Comparison of ENCODE assay signal across 7 cellular contexts in genomic region chr19:41364546-41365391, GRCh38. TPM values are rescaled to one million over a fixed set of nuclear protein-coding genes. Genes with fewer than 3 reads are reported as not detected.
A peak's percentile ranks its signal among the peaks of the same experiment; 100 is the strongest.
DNase-seq lines count a peak whose midpoint lies in the region; ATAC-seq and TF ChIP-seq lines count a peak whose summit lies in the region.

No MANE protein-coding gene starts in this region.

- DNase-seq in SKM-1 (lab: John Stamatoyannopoulos, UW; ENCODE audit: unreplicated experiment) (peak; percentile 82), fibroblast of pulmonary artery (ENCODE audit: low read depth) (no peak), gastrocnemius medialis (no peak), globus pallidus (ENCODE audit: low spot score) (no peak), AG20443 (ENCODE audit: low spot score) (no peak)

- H3K9me3 ChIP-seq in HEK293 (ENCODE audit: control insufficient read depth, insufficient read depth, low read depth, low read length) (no peaks in the 10 kb centered on the region), gastrocnemius medialis (no peaks in the 10 kb centered on the region)

- TF ChIP-seq CTCF in HEK293 (tag by site-specific recombination; IDR thresholded peaks at IDR 0.05) = no peak
- TF ChIP-seq CTCF in fibroblast of pulmonary artery (IDR thresholded peaks at IDR 0.05; ENCODE audit: low read length, missing control alignments) = no peak
- TF ChIP-seq CTCF in gastrocnemius medialis (IDR thresholded peaks at IDR 0.05 in 4 of 5, conservative IDR thresholded peaks at IDR 0.05 in 1 of 5) = no peak

- no peaks in the 10 kb centered on the region for H3K27me3 ChIP-seq in gastrocnemius medialis

- in situ Hi-C loops in gastrocnemius medialis (cut with MboI; ENCODE audit: low sequenced_read_pairs in 4 of 4) = no loop called here

- intact Hi-C loops in gastrocnemius medialis (cut with DNase I; ENCODE audit: low total_unique reads) = loop anchor here (1.0 to 5.0 kb wide), 2 partner anchors 33 to 102 kb away; partner anchors contain the start of genes BCKDHA, EXOSC5 and HNRNPUL1

- ATAC-seq in gastrocnemius medialis (no peak), HG02884 (IDR thresholded peaks at IDR 0.05; ENCODE audit: unreplicated experiment) (no peak)

- CTCF ChIA-PET in HEK293 (lab: Yijun Ruan, JAX) = interaction anchor here (0.5 to 5.3 kb wide), 12 partner anchors 11 to 816 kb away, joined by 3 to 64 read pairs (median 4); partner anchors contain the start of genes TGFB1 and TMEM91

- H3K4me1 ChIP-seq in HEK293 (ENCODE audit: control insufficient read depth, insufficient read depth, low read length) (0 out of 2 replicates have a peak, but pooled peaks cover 5% of the 10 kb centered on the region), gastrocnemius medialis (peaks cover 3 to 6% of the 10 kb centered on the region in 2 donors)

- H3K4me3 ChIP-seq in HEK293 (ENCODE audit: low read depth, low read length) = peak overlapping the region; percentile 72
- peak overlapping the region; percentile 78 for H3K4me3 ChIP-seq in fibroblast of pulmonary artery (replicated peaks; ENCODE audit: low read depth, low read length)
- H3K4me3 ChIP-seq in gastrocnemius medialis = peak overlapping the region; percentile 66 to 97 (median 86)

- no peaks in the 10 kb centered on the region; a peak in 1 of 3 replicates for H3K36me3 ChIP-seq in HEK293 (ENCODE audit: control insufficient read depth in 2 of 2, insufficient read depth in 1 of 2, low read length in 2 of 2)
- no peaks in the 10 kb centered on the region for H3K36me3 ChIP-seq in gastrocnemius medialis

- H3K27ac ChIP-seq in HEK293 (ENCODE audit: extremely low read depth, low read depth, low read length) (peak overlapping the region; percentile 74), gastrocnemius medialis (peak overlapping the region; percentile 94 to 100 (median 98))

- TF ChIP-seq POLR2A in gastrocnemius medialis (IDR thresholded peaks at IDR 0.05) = no peak

- POLR2A ChIA-PET in HEK293 (lab: Yijun Ruan, JAX) = interaction anchor here (0.5 to 4.7 kb wide), 19 partner anchors 8 to 893 kb away, joined by 3 to 73 read pairs (median 8); partner anchors contain the start of genes DMAC2, ERICH4, HNRNPUL1 and RAB4B

TF ChIP-seq in HEK293, 187 proteins besides CTCF, POLR2A, EP300 and RAD21 (continues in another document):
- TF ChIP-seq ZNF26 (tag by site-specific recombination; IDR thresholded peaks at IDR 0.05) (no peak), ZNF513 (tag by site-specific recombination; IDR thresholded peaks at IDR 0.05) (0 out of 2 replicates have a peak, but pooled peaks have one; percentile 37), ZBTB49 (tag by site-specific recombination; IDR thresholded peaks at IDR 0.05; ENCODE audit: low read depth) (no peak), ZNF394 (tag by site-specific recombination; IDR thresholded peaks at IDR 0.05; ENCODE audit: borderline replicate concordance) (0 out of 2 replicates have a peak, but pooled peaks have one; percentile 7), ZSCAN5A (tag by site-specific recombination; IDR thresholded peaks at IDR 0.05) (no peak), SP2 (tag by site-specific recombination; IDR thresholded peaks at IDR 0.05) (peak; percentile 63), ZNF335 (tag by site-specific recombination; conservative IDR thresholded peaks at IDR 0.05) (no peak), BCL11B (tag by site-specific recombination; IDR thresholded peaks at IDR 0.05; ENCODE audit: low read depth) (no peak), ZNF169 (tag by site-specific recombination; IDR thresholded peaks at IDR 0.05) (no peak), ZFP69B (tag by site-specific recombination; IDR thresholded peaks at IDR 0.05) (0 out of 2 replicates have a peak, but pooled peaks have one; percentile 8), ZNF626 (tag by site-specific recombination; IDR thresholded peaks at IDR 0.05) (no peak), ZNF175 (tag by site-specific recombination; IDR thresholded peaks at IDR 0.05) (no peak), ZNF658 (tag by site-specific recombination; IDR thresholded peaks at IDR 0.05) (no peak), ZNF354C (tag by site-specific recombination; IDR thresholded peaks at IDR 0.05; ENCODE audit: borderline replicate concordance, low read depth) (no peak), ZNF654 (tag by site-specific recombination; IDR thresholded peaks at IDR 0.05; ENCODE audit: low read depth) (no peak), REPIN1 (tag by site-specific recombination; IDR thresholded peaks at IDR 0.05; ENCODE audit: low read depth) (no peak), ZNF157 (tag by site-specific recombination; IDR thresholded peaks at IDR 0.05) (no peak), ZSCAN23 (tag by site-specific recombination; IDR thresholded peaks at IDR 0.05) (no peak), ZNF629 (tag by site-specific recombination; IDR thresholded peaks at IDR 0.05) (no peak), ZFP37 (tag by site-specific recombination; IDR thresholded peaks at IDR 0.05) (no peak; the same call in 1 of the 2 replicates), RBAK (tag by site-specific recombination; IDR thresholded peaks at IDR 0.05) (no peak), ZNF112 (tag by site-specific recombination; IDR thresholded peaks at IDR 0.05) (no peak), ZNF362 (tag by site-specific recombination; IDR thresholded peaks at IDR 0.05) (peak; percentile 5; the same call in 1 of the 2 replicates), YY2 (tag by site-specific recombination; IDR thresholded peaks at IDR 0.05) (no peak)

RNA-seq across cellular contexts. Expression of gene B9D2, which starts 0.8 kb away (rescaled TPM):
- 1 to 10 TPM; 2.6 to 6.9 (median 4.5) TPM for total RNA-seq in gastrocnemius medialis

RNA-seq across cellular contexts. Expression of gene TGFB1, which starts 11.0 kb away (rescaled TPM):
- 1 to 10 TPM; 1.9 to 5.2 (median 4.9) TPM for total RNA-seq in gastrocnemius medialis

RNA-seq across cellular contexts. Expression of gene TMEM91, which starts 11.6 kb away (rescaled TPM):
- 10 to 100 TPM in 1 of 4 donors, 1 to 10 TPM in 3; 1.6 to 13.6 (median 4.7) TPM for total RNA-seq in gastrocnemius medialis

RNA-seq across cellular contexts. Expression of gene EXOSC5, which starts 32.4 kb away (rescaled TPM):
- total RNA-seq in gastrocnemius medialis = 10 to 100 TPM; 29.1 to 61.9 (median 40.9) TPM

RNA-seq across cellular contexts. Expression of gene BCKDHA, which starts 32.8 kb away (rescaled TPM):
- total RNA-seq in gastrocnemius medialis = 100 to 1,000 TPM in 1 of 4 donors, 10 to 100 TPM in 3; 80.8 to 115 (median 84.1) TPM
